In genomic region chr13:111382877-111383276, GRCh38 we compare ENCODE assay signal across 17 cellular contexts.
"Had no signal": no experiment of that assay in that cellular context is flagged by ENCODE, and none has a peak within 500 bp of the region (broad histone marks: within the 10 kb centered on the region; RNA-seq: fewer than 3 reads in every experiment).

No MANE protein-coding gene starts in this region.

- H3K27me3 ChIP-seq: foreskin keratinocyte, hepatocyte, ovary, testis, tibial nerve had no signal

- H3K9me3 ChIP-seq: ovary, testis had no signal

- H3K9me3 Mint-ChIP-seq: stimulated activated effector memory CD8-positive, alpha-beta T cell treated with anti-CD3 and anti-CD28 coated beads, Interleukin-12 subunit alpha, Interleukin-12 subunit beta, amount 100 ng/mL, for 72 hours had no signal

- H2AFZ ChIP-seq: hepatocyte had no signal

- H3K4me3 Mint-ChIP-seq: naive B cell; neural crest cell; stimulated activated effector memory CD8-positive, alpha-beta T cell treated with anti-CD3 and anti-CD28 coated beads, Interleukin-12 subunit alpha, Interleukin-12 subunit beta, amount 100 ng/mL, for 72 hours had no signal

- H3K4me2 ChIP-seq: hepatocyte, smooth muscle cell had no signal

- H3K4me3 ChIP-seq: hepatocyte, ovary, smooth muscle cell, testis, tibial nerve had no signal

- H3K27ac Mint-ChIP-seq: naive B cell; stimulated activated effector memory CD8-positive, alpha-beta T cell treated with anti-CD3 and anti-CD28 coated beads, Interleukin-12 subunit alpha, Interleukin-12 subunit beta, amount 100 ng/mL, for 72 hours had no signal

- H3K4me1 ChIP-seq: foreskin keratinocyte, testis, tibial nerve had no signal

- ATAC-seq: foreskin keratinocyte; left colon; right cardiac atrium; stimulated activated effector memory CD8-positive, alpha-beta T cell treated with anti-CD3 and anti-CD28 coated beads, Interleukin-12 subunit alpha, Interleukin-12 subunit beta, amount 100 ng/mL, for 72 hours; stimulated activated naive CD8-positive, alpha-beta T cell treated with anti-CD3 and anti-CD28 coated beads, Interleukin-15, Interleukin-2, amounts not matched to agents 100 U/mL and 50 U/mL, for 24 hours had no signal

- H3K36me3 ChIP-seq: ovary, tibial nerve had no signal

- H3K36me3 Mint-ChIP-seq: naive B cell; stimulated activated effector memory CD8-positive, alpha-beta T cell treated with anti-CD3 and anti-CD28 coated beads, Interleukin-12 subunit alpha, Interleukin-12 subunit beta, amount 100 ng/mL, for 72 hours had no signal

- H3K79me2 ChIP-seq: hepatocyte had no signal

- H3K27ac ChIP-seq: foreskin keratinocyte, hepatocyte, ovary, testis, tibial nerve had no signal

- DNase-seq: cerebellar nuclear complex; dermis blood vessel endothelial cell; foreskin keratinocyte; left colon; mesendoderm; naive B cell; ovary; right cardiac atrium; stimulated activated CD4-positive, alpha-beta T cell treated with anti-CD3 and anti-CD28 coated beads, Interleukin-4, amount 100 ng/mL, for 1 hour; stimulated activated CD8-positive, alpha-beta memory T cell treated with anti-CD3 and anti-CD28 coated beads, Interleukin-4, amount 100 ng/mL, for 48 hours; stimulated activated naive CD8-positive, alpha-beta T cell treated with anti-CD3 and anti-CD28 coated beads, Interleukin-15, Interleukin-2, amounts not matched to agents 100 U/mL and 50 U/mL, for 24 hours; testis had no signal
